23 cellular contexts compared by ENCODE assay signal in the genomic region with DNA sequence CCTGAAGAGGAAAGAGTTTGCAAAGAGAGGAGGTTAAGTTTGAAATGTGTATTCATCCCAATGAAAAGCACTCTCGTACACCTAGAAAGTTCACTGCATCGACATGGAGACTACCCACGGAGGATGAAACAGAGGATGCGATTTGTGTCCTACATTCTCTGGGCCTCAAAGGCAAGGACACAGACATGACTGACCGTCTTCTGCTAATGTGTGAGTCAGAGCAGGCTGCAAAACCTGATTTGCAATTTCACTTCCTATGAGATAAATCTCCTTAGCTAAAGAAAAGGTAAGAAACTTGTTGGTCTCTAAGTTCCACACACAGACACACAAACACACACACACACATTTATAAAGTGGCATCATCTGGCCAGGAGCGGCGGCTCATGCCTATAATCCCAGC.
DNase-seq lines count a peak whose midpoint lies in the region; ATAC-seq and TF ChIP-seq lines count a peak whose summit lies in the region.
"Had no signal": no experiment of that assay in that cellular context is flagged by ENCODE, and none has a peak within 500 bp of the region (broad histone marks: within the 10 kb centered on the region; RNA-seq: fewer than 3 reads in every experiment).

No MANE protein-coding gene starts in this region.

- POLR2A ChIA-PET in WTC11 (lab: Charles Lee), result no interaction called here

- no TSS peak for BruUV-seq in mammary epithelial cell (replicated peaks; lab: Mats Ljungman, UMichigan)

- H3K79me2 ChIP-seq in mammary epithelial cell (ENCODE audit: insufficient read depth, low read length), result peaks cover 66% of the 10 kb centered on the region

- DNase-seq in mammary epithelial cell (peak; percentile 62), breast epithelium (ENCODE audit: low spot score in 2 of 2) (no peak), WTC11 (ENCODE audit: low spot score) (no peak), fibroblast of pulmonary artery (ENCODE audit: low read depth) (peak; percentile 32), tibial nerve (ENCODE audit: low spot score in 2 of 2) (no peak), hippocampal formation (lab: John Stamatoyannopoulos, UW) (no peak)
- DNase-seq in stimulated activated CD8-positive, alpha-beta memory T cell treated with anti-CD3 and anti-CD28 coated beads, Interleukin-4, amount 100 ng/mL, for 48 hours, result no peak
- DNase-seq: ACHN; activated CD4-positive, alpha-beta T cell treated with anti-CD3 and anti-CD28 coated beads for 1 hour; activated naive CD8-positive, alpha-beta T cell treated with anti-CD3 and anti-CD28 coated beads for 36 hours; brain microvascular endothelial cell; C1 segment of cervical spinal cord; cortex of kidney; gastrocnemius medialis; midbrain; NCI-H1092; NCI-H526; stimulated activated CD4-positive, alpha-beta T cell treated with anti-CD3 and anti-CD28 coated beads, Interleukin-2, amount 100 ng/mL, for 48 hours had no signal

- no peak overlapping the region for H3K9ac ChIP-seq in mammary epithelial cell (ENCODE audit: insufficient read depth, low read length)

- no peak for TF ChIP-seq EP300 in tibial nerve (IDR thresholded peaks at IDR 0.05)

- CTCF ChIA-PET in mammary epithelial cell (lab: Charles Lee; ENCODE audit: low non-redundant PET), result no interaction called here
- CTCF ChIA-PET in WTC11 (lab: Charles Lee), result no interaction called here

- no peak for TF ChIP-seq CTCF in mammary epithelial cell (conservative IDR thresholded peaks at IDR 0.05 in 1 of 2, IDR thresholded peaks at IDR 0.05 in 1 of 2; ENCODE audit: extremely low read depth in 1 of 2, insufficient read depth in 1 of 2, low read depth in 1 of 2, low read length in 2 of 2)
- no peak for TF ChIP-seq CTCF in breast epithelium (IDR thresholded peaks at IDR 0.05)
- TF ChIP-seq CTCF in WTC11 (IDR thresholded peaks at IDR 0.05), result no peak
- TF ChIP-seq CTCF in fibroblast of pulmonary artery (IDR thresholded peaks at IDR 0.05; ENCODE audit: low read length, missing control alignments), result no peak
- no peak for TF ChIP-seq CTCF in tibial nerve (IDR thresholded peaks at IDR 0.05)

- intact Hi-C loops in mammary epithelial cell (cut with micrococcal nuclease), result no loop called here
- intact Hi-C loops in breast epithelium (cut with DNase I; ENCODE audit: low total_unique reads), result no loop called here

- no peaks in the 10 kb centered on the region for H3K27me3 ChIP-seq in mammary epithelial cell (ENCODE audit: insufficient read depth, low read length)
- no peaks in the 10 kb centered on the region for H3K27me3 ChIP-seq in breast epithelium
- no peaks in the 10 kb centered on the region for H3K27me3 ChIP-seq in tibial nerve
- H3K27me3 ChIP-seq: brain microvascular endothelial cell, gastrocnemius medialis, SJSA1 had no signal

- no peak for ATAC-seq in WTC11
- ATAC-seq in GM18519 (IDR thresholded peaks at IDR 0.05; ENCODE audit: low FRiP score, unreplicated experiment), result no peak
- ATAC-seq: gastrocnemius medialis had no signal

- no peak for TF ChIP-seq POLR2A in breast epithelium (IDR thresholded peaks at IDR 0.05)
- TF ChIP-seq POLR2A in tibial nerve (IDR thresholded peaks at IDR 0.05), result no peak

- dilution Hi-C loops in mammary epithelial cell (cut with HindIII; ENCODE audit: low sequenced_read_pairs), result no loop called here

- no peaks in the 10 kb centered on the region for H3K9me3 Mint-ChIP-seq in WTC11
- H3K9me3 Mint-ChIP-seq: activated naive CD8-positive, alpha-beta T cell treated with anti-CD3 and anti-CD28 coated beads for 36 hours; T-helper 2 cell treated with Interferon-gamma antibody and Interleukin-4, amounts not matched to agents 5 μg/mL and 100 μg/mL, for 36 hours had no signal

- H3K4me1 Mint-ChIP-seq in WTC11, result peaks cover 32% of the 10 kb centered on the region

- H3K4me1 ChIP-seq in mammary epithelial cell (ENCODE audit: insufficient read depth, low read length) (peaks cover 12% of the 10 kb centered on the region), breast epithelium (no peaks in the 10 kb centered on the region), tibial nerve (peaks cover 0 to 24% (median 0%) of the 10 kb centered on the region in 4 donors)
- H3K4me1 ChIP-seq: gastrocnemius medialis, prostate gland had no signal

- peak overlapping the region; percentile 28 for H3K27ac Mint-ChIP-seq in WTC11
- H3K27ac Mint-ChIP-seq: activated naive CD8-positive, alpha-beta T cell treated with anti-CD3 and anti-CD28 coated beads for 36 hours had no signal

- H3K9me3 ChIP-seq in mammary epithelial cell (replicated peaks; ENCODE audit: insufficient read depth, low read length), result no peaks in the 10 kb centered on the region
- H3K9me3 ChIP-seq in breast epithelium, result no peaks in the 10 kb centered on the region
- no peaks in the 10 kb centered on the region for H3K9me3 ChIP-seq in tibial nerve
- H3K9me3 ChIP-seq: gastrocnemius medialis, prostate gland, SJSA1 had no signal

- in situ Hi-C loops in mammary epithelial cell (cut with MboI; ENCODE audit: low sequenced_read_pairs in 2 of 2), result no loop called here

- no peaks in the 10 kb centered on the region for H3K36me3 Mint-ChIP-seq in WTC11

- no peaks in the 10 kb centered on the region for H3K27me3 Mint-ChIP-seq in WTC11 (ENCODE audit: low read depth)
- H3K27me3 Mint-ChIP-seq: activated naive CD8-positive, alpha-beta T cell treated with anti-CD3 and anti-CD28 coated beads for 36 hours had no signal

- H3K36me3 ChIP-seq in mammary epithelial cell (ENCODE audit: insufficient read depth, low read length) (peaks cover 4% of the 10 kb centered on the region), breast epithelium (no peaks in the 10 kb centered on the region), tibial nerve (no peaks in the 10 kb centered on the region)
- H3K36me3 ChIP-seq: brain microvascular endothelial cell, gastrocnemius medialis, prostate gland, SJSA1 had no signal

- no peak overlapping the region for H2AFZ ChIP-seq in mammary epithelial cell (ENCODE audit: low read depth, low read length)

- H3K4me3 ChIP-seq in mammary epithelial cell (replicated peaks in 1 of 3; ENCODE audit: insufficient read depth in 1 of 3, low read depth in 2 of 3, low read length in 3 of 3) (no peak overlapping the region), breast epithelium (no peak overlapping the region), fibroblast of pulmonary artery (replicated peaks; ENCODE audit: low read depth, low read length) (no peak overlapping the region), tibial nerve (no peak overlapping the region)
- H3K4me3 ChIP-seq: gastrocnemius medialis, prostate gland, SJSA1 had no signal

- no peak overlapping the region for H3K4me3 Mint-ChIP-seq in WTC11
- H3K4me3 Mint-ChIP-seq: activated naive CD8-positive, alpha-beta T cell treated with anti-CD3 and anti-CD28 coated beads for 36 hours; T-helper 2 cell treated with Interferon-gamma antibody and Interleukin-4, amounts not matched to agents 5 μg/mL and 100 μg/mL, for 36 hours had no signal

- 97% methylated on average over 3 of the region's 7 CpGs for WGBS in mammary epithelial cell (ENCODE audit: low coverage, missing lambda C conversion rate)
- 90 to 93% methylated on average over 7 of the region's 7 CpGs for WGBS in tibial nerve, 2 donors

- H4K20me1 ChIP-seq in mammary epithelial cell (ENCODE audit: insufficient read depth, low read length), result no peaks in the 10 kb centered on the region

- H3K27ac ChIP-seq in mammary epithelial cell (ENCODE audit: insufficient read depth, low read depth, low read length) (no peak overlapping the region), breast epithelium (no peak overlapping the region), tibial nerve (no peak overlapping the region)
- H3K27ac ChIP-seq: brain microvascular endothelial cell, gastrocnemius medialis, HL-60, prostate gland, SJSA1 had no signal

- H3K4me2 ChIP-seq in mammary epithelial cell (ENCODE audit: insufficient read depth, low read depth, low read length), result no peak overlapping the region

TF ChIP-seq in WTC11, 78 proteins besides CTCF, POLR2A, EP300 and RAD21 (continues in another document):
- TF ChIP-seq, protein P1, sequence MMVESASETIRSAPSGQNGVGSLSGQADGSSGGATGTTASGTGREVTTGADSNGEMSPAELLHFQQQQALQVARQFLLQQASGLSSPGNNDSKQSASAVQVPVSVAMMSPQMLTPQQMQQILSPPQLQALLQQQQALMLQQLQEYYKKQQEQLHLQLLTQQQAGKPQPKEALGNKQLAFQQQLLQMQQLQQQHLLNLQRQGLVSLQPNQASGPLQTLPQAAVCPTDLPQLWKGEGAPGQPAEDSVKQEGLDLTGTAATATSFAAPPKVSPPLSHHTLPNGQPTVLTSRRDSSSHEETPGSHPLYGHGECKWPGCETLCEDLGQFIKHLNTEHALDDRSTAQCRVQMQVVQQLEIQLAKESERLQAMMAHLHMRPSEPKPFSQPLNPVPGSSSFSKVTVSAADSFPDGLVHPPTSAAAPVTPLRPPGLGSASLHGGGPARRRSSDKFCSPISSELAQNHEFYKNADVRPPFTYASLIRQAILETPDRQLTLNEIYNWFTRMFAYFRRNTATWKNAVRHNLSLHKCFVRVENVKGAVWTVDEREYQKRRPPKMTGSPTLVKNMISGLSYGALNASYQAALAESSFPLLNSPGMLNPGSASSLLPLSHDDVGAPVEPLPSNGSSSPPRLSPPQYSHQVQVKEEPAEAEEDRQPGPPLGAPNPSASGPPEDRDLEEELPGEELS (CRISPR knock-in tag; IDR thresholded peaks at IDR 0.05), result no peak
- no peak for TF ChIP-seq ELF4 (CRISPR knock-in tag; IDR thresholded peaks at IDR 0.05; ENCODE audit: low read depth)
- TF ChIP-seq, protein P2, sequence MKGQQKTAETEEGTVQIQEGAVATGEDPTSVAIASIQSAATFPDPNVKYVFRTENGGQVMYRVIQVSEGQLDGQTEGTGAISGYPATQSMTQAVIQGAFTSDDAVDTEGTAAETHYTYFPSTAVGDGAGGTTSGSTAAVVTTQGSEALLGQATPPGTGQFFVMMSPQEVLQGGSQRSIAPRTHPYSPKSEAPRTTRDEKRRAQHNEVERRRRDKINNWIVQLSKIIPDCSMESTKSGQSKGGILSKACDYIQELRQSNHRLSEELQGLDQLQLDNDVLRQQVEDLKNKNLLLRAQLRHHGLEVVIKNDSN (CRISPR knock-in tag; IDR thresholded peaks at IDR 0.05), result no peak

Comparison
In these comparisons a context has a peak if more than half of its experiments do, and no peak if none do; other contexts are left out.
1. DNase-seq: peak in mammary epithelial cell (single experiment) and fibroblast of pulmonary artery (single experiment); none in breast epithelium (0 of 2), WTC11 (single experiment), stimulated activated CD8-positive, alpha-beta memory T cell treated with anti-CD3 and anti-CD28 coated beads, Interleukin-4, amount 100 ng/mL, for 48 hours (single experiment), tibial nerve (0 of 2) and hippocampal formation (0 of 2).